ENCODE assay signal across 7 cellular contexts in genomic region chr16:2778692-2778958, GRCh38. TPM values are rescaled to one million over a fixed set of nuclear protein-coding genes. Genes with fewer than 3 reads are reported as not detected.
A peak's percentile ranks its signal among the peaks of the same experiment; 100 is the strongest.
DNase-seq lines count a peak whose midpoint lies in the region; ATAC-seq and TF ChIP-seq lines count a peak whose summit lies in the region.
"Had no signal": no experiment of that assay in that cellular context is flagged by ENCODE, and none has a peak within 500 bp of the region (broad histone marks: within the 10 kb centered on the region; RNA-seq: fewer than 3 reads in every experiment).

No MANE protein-coding gene starts in this region.

- no peak for TF ChIP-seq CTCF in PC-9 (conservative IDR thresholded peaks at IDR 0.05)

- peak overlapping the region; percentile 100; the same call in 1 of the 2 replicates for H3K9ac ChIP-seq in iPS-20b (ENCODE audit: low read depth, low read length)

- peaks cover 31% of the 10 kb centered on the region for H3K79me2 ChIP-seq in ACC112 (ENCODE audit: control insufficient read depth, insufficient read depth, low read length, unreplicated experiment)
- H3K79me2 ChIP-seq in PC-9 (ENCODE audit: low read depth) = peaks cover 48% of the 10 kb centered on the region

- intact Hi-C loops in PC-9 (cut with micrococcal nuclease; ENCODE audit: unreplicated experiment) = loop anchor here (1.0 to 5.0 kb wide), 3 partner anchors 16 to 52 kb away; partner anchors contain the start of genes PRSS21 and ZG16B

- H3K27ac ChIP-seq in ACC112 (ENCODE audit: low read depth, low read length) = no peak overlapping the region
- peak overlapping the region; percentile 94 for H3K27ac ChIP-seq in PC-9
- H3K27ac ChIP-seq in iPS-20b (ENCODE audit: low read length) = no peak overlapping the region
- H3K27ac ChIP-seq in substantia nigra (ENCODE audit: low read depth, low read length, poor library complexity, severe bottlenecking) = no peak overlapping the region

- H3K27me3 ChIP-seq in ACC112 (ENCODE audit: insufficient read depth, low read length) = no peaks in the 10 kb centered on the region
- H3K27me3 ChIP-seq in PC-9 (ENCODE audit: insufficient read depth, low read depth) = no peaks in the 10 kb centered on the region
- H3K27me3 ChIP-seq in iPS-20b (ENCODE audit: insufficient read depth, low read length) = no peaks in the 10 kb centered on the region

- CTCF ChIA-PET in PC-9 (lab: Charles Lee) = no interaction called here

- POLR2A ChIA-PET in PC-9 (lab: Charles Lee; ENCODE audit: unreplicated experiment) = interaction anchor here (0.7 to 1.0 kb wide), 2 partner anchors 78 to 104 kb away, joined by 3 to 10 read pairs; partner anchors contain the start of gene FLYWCH2

- no peak overlapping the region for H2AFZ ChIP-seq in ACC112 (ENCODE audit: low read length, unreplicated experiment)
- no peak overlapping the region for H2AFZ ChIP-seq in PC-9

- peaks cover 5% of the 10 kb centered on the region; the same call in 1 of the 2 replicates for H3K36me3 ChIP-seq in ACC112 (ENCODE audit: insufficient read depth, low read length)
- H3K36me3 ChIP-seq in PC-9 (ENCODE audit: low read depth) = 0 out of 2 replicates have a peak, but pooled peaks cover 2% of the 10 kb centered on the region
- H3K36me3 ChIP-seq in iPS-20b (ENCODE audit: insufficient read depth, low read depth, low read length) = peaks cover 22% of the 10 kb centered on the region

- BruUV-seq in PC-9 (replicated peaks; lab: Mats Ljungman, UMichigan) = no TSS peak

- H3K9me2 ChIP-seq in PC-9 (ENCODE audit: insufficient read depth) = no peaks in the 10 kb centered on the region

- peaks cover 38% of the 10 kb centered on the region for H3F3A ChIP-seq in PC-9 (ENCODE audit: insufficient read depth, low read depth)

- H3K4me1 ChIP-seq in ACC112 (ENCODE audit: control insufficient read depth, insufficient read depth, low read length, unreplicated experiment) (peaks cover 13% of the 10 kb centered on the region), PC-9 (replicated peaks; ENCODE audit: insufficient read depth) (peaks cover 20% of the 10 kb centered on the region), iPS-20b (ENCODE audit: insufficient read depth, low read length) (no peaks in the 10 kb centered on the region)

- no peak for DNase-seq in PC-9
- no peak for DNase-seq in substantia nigra (lab: John Stamatoyannopoulos, UW)
- DNase-seq in NCI-H1048 (lab: John Stamatoyannopoulos, UW) = no peak

- peak overlapping the region; percentile 96 for H3K4me3 ChIP-seq in ACC112 (ENCODE audit: low read depth, low read length)
- peak overlapping the region; percentile 62 for H3K4me3 ChIP-seq in PC-9
- H3K4me3 ChIP-seq in iPS-20b (ENCODE audit: low read length) = peak overlapping the region; percentile 96; the same call in 1 of the 2 replicates

- H3K4me2 ChIP-seq in PC-9 = peak overlapping the region; percentile 93

- ATAC-seq in GM21390 (IDR thresholded peaks at IDR 0.05; ENCODE audit: unreplicated experiment) = no peak

- H4K20me1 ChIP-seq in PC-9 (ENCODE audit: insufficient read depth) = peaks cover 3% of the 10 kb centered on the region; the same call in 1 of the 2 replicates

- H3K9me3 ChIP-seq in PC-9 (ENCODE audit: insufficient read depth, low read depth) (no peaks in the 10 kb centered on the region), iPS-20b (ENCODE audit: insufficient read depth, low read depth, low read length) (no peaks in the 10 kb centered on the region)

RNA-seq across cellular contexts. Expression of gene ELOB, which starts 1.5 kb away (rescaled TPM):
- total RNA-seq in PC-9 (2021) = 259 and 401 TPM in 2 replicates

RNA-seq across cellular contexts. Expression of gene PRSS33, which starts 8.7 kb away (rescaled TPM):
- 0.23 and 0.33 TPM in 2 replicates for total RNA-seq in PC-9 (2021)
- total RNA-seq: kidney epithelial cell had no signal

RNA-seq across cellular contexts. Expression of gene PRSS41, which starts 19.6 kb away (rescaled TPM):
- not detected in 2 replicates for total RNA-seq in PC-9 (2021)
- total RNA-seq: kidney epithelial cell had no signal

RNA-seq across cellular contexts. Expression of gene SRRM2, which starts 26.2 kb away (rescaled TPM):
- 679 and 746 TPM in 2 replicates for total RNA-seq in PC-9 (2021)

RNA-seq across cellular contexts. Expression of gene PRSS21, which starts 38.4 kb away (rescaled TPM):
- total RNA-seq in PC-9 (2021) = 61.2 and 77.4 TPM in 2 replicates
